26 cellular contexts compared by ENCODE assay signal in genomic region chr21:43640437-43640836, GRCh38. TPM values are rescaled to one million over a fixed set of nuclear protein-coding genes. Genes with fewer than 3 reads are reported as not detected.
DNase-seq lines count a peak whose midpoint lies in the region; ATAC-seq, FAIRE-seq and TF ChIP-seq lines count a peak whose summit lies in the region.
"Had no signal": no experiment of that assay in that cellular context is flagged by ENCODE, and none has a peak within 500 bp of the region (broad histone marks: within the 10 kb centered on the region; RNA-seq: fewer than 3 reads in every experiment).

No MANE protein-coding gene starts in this region.

- no peak for DNase-seq in GM23248
- no peak for DNase-seq in RWPE2 (ENCODE audit: low spot score)
- DNase-seq in pancreas = no peak
- DNase-seq in uterus = no peak
- DNase-seq in activated CD4-positive, alpha-beta T cell treated with anti-CD3 and anti-CD28 coated beads for 36 hours = no peak
- no peak for DNase-seq in activated T-cell treated with anti-CD3 and anti-CD28 coated beads, Interleukin-2, amount 50 U/mL, for 1 hour
- no peak for DNase-seq in GM19240 (ENCODE audit: insufficient read length, low spot score)
- DNase-seq: ACHN; activated naive CD8-positive, alpha-beta T cell treated with anti-CD3 and anti-CD28 coated beads, Interleukin-2, amount 50 U/mL, for 24 hours; activated T-cell treated with anti-CD3 and anti-CD28 coated beads, Interleukin-2, amount 50 U/mL, for 72 hours; CD8-positive, alpha-beta T cell; H9; Karpas-422; NCI-H1417 treated with DMSO at 0.1 percent for 48 hours; NCI-H2081; NCI-H526; right cardiac atrium; SIG-M5; spleen; stimulated activated CD4-positive, alpha-beta T cell treated with anti-CD3 and anti-CD28 coated beads, Interleukin-2, amount 100 ng/mL, for 48 hours; tibial artery had no signal

- H3K4me1 ChIP-seq in GM23248 (ENCODE audit: insufficient read depth) = peaks cover 19% of the 10 kb centered on the region
- peaks cover 25% of the 10 kb centered on the region for H3K4me1 ChIP-seq in RWPE2 (ENCODE audit: insufficient read depth, poor library complexity, severe bottlenecking)
- H3K4me1 ChIP-seq in pancreas = peaks cover 0 to 7% (median 4%) of the 10 kb centered on the region in 3 donors
- no peaks in the 10 kb centered on the region for H3K4me1 ChIP-seq in uterus

- H3K36me3 ChIP-seq in GM23248 (ENCODE audit: low read depth) (no peaks in the 10 kb centered on the region), RWPE2 (ENCODE audit: low read depth) (no peaks in the 10 kb centered on the region), pancreas (no peaks in the 10 kb centered on the region), uterus (no peaks in the 10 kb centered on the region)
- H3K36me3 ChIP-seq: spleen, tibial artery had no signal

- ATAC-seq in RWPE2 (ENCODE audit: low read depth) (no peak), esophagus mucosa (peak; percentile 38), pancreas (peak; percentile 65 to 78 (median 68))
- ATAC-seq in activated CD4-positive, alpha-beta T cell treated with anti-CD3 and anti-CD28 coated beads for 36 hours = no peak
- ATAC-seq: activated naive CD8-positive, alpha-beta T cell treated with anti-CD3 and anti-CD28 coated beads, Interleukin-2, amount 50 U/mL, for 24 hours; activated T-cell treated with anti-CD3 and anti-CD28 coated beads, Interleukin-2, amount 50 U/mL, for 72 hours; CD8-positive, alpha-beta T cell; right cardiac atrium had no signal

- CTCF ChIA-PET in activated CD4-positive, alpha-beta T cell treated with anti-CD3 and anti-CD28 coated beads for 36 hours (lab: Charles Lee) = no interaction called here

- no peak overlapping the region for H2AFZ ChIP-seq in GM23248

- 73 to 82% methylated on average over 3 of the region's 3 CpGs for WGBS in GM23248 (ENCODE audit: low coverage in 1 of 2, low lambda C conversion rate in 2 of 2, missing lambda C conversion rate in 2 of 2), 2 experiments
- 36 to 41% methylated on average over 3 of the region's 3 CpGs for WGBS in pancreas, 2 donors

- H3K9me3 ChIP-seq in GM23248 (ENCODE audit: low read depth) (no peaks in the 10 kb centered on the region), RWPE2 (ENCODE audit: severe bottlenecking) (no peaks in the 10 kb centered on the region), pancreas (no peaks in the 10 kb centered on the region), uterus (no peaks in the 10 kb centered on the region)
- H3K9me3 ChIP-seq: spleen, tibial artery had no signal

- H3K4me3 ChIP-seq in GM23248 (no peak overlapping the region), RWPE2 (ENCODE audit: severe bottlenecking) (no peak overlapping the region), pancreas (no peak overlapping the region), uterus (no peak overlapping the region)
- H3K4me3 ChIP-seq: spleen, tibial artery had no signal

- H4K20me1 ChIP-seq in GM23248 (ENCODE audit: insufficient read depth) = no peaks in the 10 kb centered on the region

- H3K4me3 Mint-ChIP-seq in activated CD4-positive, alpha-beta T cell treated with anti-CD3 and anti-CD28 coated beads for 36 hours = no peak overlapping the region
- H3K4me3 Mint-ChIP-seq: activated naive CD8-positive, alpha-beta T cell treated with anti-CD3 and anti-CD28 coated beads, Interleukin-2, amount 50 U/mL, for 24 hours; activated T-cell treated with anti-CD3 and anti-CD28 coated beads, Interleukin-2, amount 50 U/mL, for 72 hours; B cell; CD8-positive, alpha-beta T cell; H9 had no signal

- H3F3A ChIP-seq in GM23248 (ENCODE audit: insufficient read depth) = peaks cover 24% of the 10 kb centered on the region

- peaks cover 17% of the 10 kb centered on the region for H3K4me1 Mint-ChIP-seq in activated CD4-positive, alpha-beta T cell treated with anti-CD3 and anti-CD28 coated beads for 36 hours

- FAIRE-seq in pancreas (lab: Jason Lieb, UNC) = no peak
- FAIRE-seq: GM18507, islet of Langerhans had no signal

- intact Hi-C loops in pancreas (cut with DNase I) (no loop called here), uterus (cut with DNase I; ENCODE audit: low total_unique reads) (no loop called here)
- intact Hi-C loops in activated CD4-positive, alpha-beta T cell treated with anti-CD3 and anti-CD28 coated beads for 36 hours (cut with DNase I, micrococcal nuclease) = loop anchor here in 1 of 2 experiments (5.0 kb wide), 1 partner anchor 38 kb away; no protein-coding TSS in a partner anchor

- no peak overlapping the region for H3K4me2 ChIP-seq in GM23248 (ENCODE audit: unreplicated experiment)

- H3K79me2 ChIP-seq in GM23248 (ENCODE audit: insufficient read depth) = no peaks in the 10 kb centered on the region

- no peak overlapping the region for H3K27ac Mint-ChIP-seq in activated CD4-positive, alpha-beta T cell treated with anti-CD3 and anti-CD28 coated beads for 36 hours
- H3K27ac Mint-ChIP-seq: activated naive CD8-positive, alpha-beta T cell treated with anti-CD3 and anti-CD28 coated beads, Interleukin-2, amount 50 U/mL, for 24 hours; activated T-cell treated with anti-CD3 and anti-CD28 coated beads, Interleukin-2, amount 50 U/mL, for 72 hours; B cell; CD8-positive, alpha-beta T cell; H9 had no signal

- peak overlapping the region; percentile 70 for H3K27ac ChIP-seq in GM23248
- peak overlapping the region; percentile 84 for H3K27ac ChIP-seq in RWPE2 (ENCODE audit: poor library complexity, severe bottlenecking)
- H3K27ac ChIP-seq in pancreas = no peak overlapping the region
- no peak overlapping the region for H3K27ac ChIP-seq in uterus
- H3K27ac ChIP-seq: HL-60, spleen, tibial artery had no signal

- in situ Hi-C loops in GM23248 (cut with MboI) = loop anchor here (10.0 kb wide), 1 partner anchor 326 kb away; no protein-coding TSS in a partner anchor

- H3K27me3 ChIP-seq in GM23248 (replicated peaks; ENCODE audit: insufficient read depth) (no peaks in the 10 kb centered on the region), RWPE2 (ENCODE audit: insufficient read depth, poor library complexity, severe bottlenecking) (no peaks in the 10 kb centered on the region), pancreas (no peaks in the 10 kb centered on the region), uterus (no peaks in the 10 kb centered on the region)
- H3K27me3 ChIP-seq: spleen, tibial artery had no signal

- H3K36me3 Mint-ChIP-seq in activated CD4-positive, alpha-beta T cell treated with anti-CD3 and anti-CD28 coated beads for 36 hours (ENCODE audit: low read depth) = no peaks in the 10 kb centered on the region
- H3K36me3 Mint-ChIP-seq: CD8-positive, alpha-beta T cell had no signal

- peaks cover 2% of the 10 kb centered on the region for H3K27me3 Mint-ChIP-seq in activated CD4-positive, alpha-beta T cell treated with anti-CD3 and anti-CD28 coated beads for 36 hours
- H3K27me3 Mint-ChIP-seq: B cell had no signal

- no peak for TF ChIP-seq POLR2A in uterus (IDR thresholded peaks at IDR 0.05)

- H3K9ac ChIP-seq in GM23248 = no peak overlapping the region

- no peaks in the 10 kb centered on the region for H3K9me3 Mint-ChIP-seq in activated CD4-positive, alpha-beta T cell treated with anti-CD3 and anti-CD28 coated beads for 36 hours (ENCODE audit: low read depth)
- H3K9me3 Mint-ChIP-seq: activated naive CD8-positive, alpha-beta T cell treated with anti-CD3 and anti-CD28 coated beads, Interleukin-2, amount 50 U/mL, for 24 hours; activated T-cell treated with anti-CD3 and anti-CD28 coated beads, Interleukin-2, amount 50 U/mL, for 72 hours; CD8-positive, alpha-beta T cell; H9 had no signal

- POLR2A ChIA-PET in activated CD4-positive, alpha-beta T cell treated with anti-CD3 and anti-CD28 coated beads for 36 hours (lab: Charles Lee) = no interaction called here

- H3K9me2 ChIP-seq in GM23248 (ENCODE audit: insufficient read depth) = no peaks in the 10 kb centered on the region

- no peak for TF ChIP-seq CTCF in RWPE2 (IDR thresholded peaks at IDR 0.05; ENCODE audit: poor library complexity, severe bottlenecking)
- no peak for TF ChIP-seq CTCF in pancreas (IDR thresholded peaks at IDR 0.05)
- TF ChIP-seq CTCF in uterus (IDR thresholded peaks at IDR 0.05) = no peak

RNA-seq across cellular contexts. Expression of gene HSF2BP, which starts 18.9 kb away (rescaled TPM):
- 2.5 and 4.8 TPM in 2 replicates for total RNA-seq in GM23248 (2014; rRNA removed; shearing (Covaris generic))
- polyA plus RNA-seq in GM23248 (2016; fragmentation: Nextera tagmentation; extraction: Ambion mirVana) (1.6 TPM in 2 replicates), pancreas (under 1 TPM; 0.11 to 0.14 TPM)
- total RNA-seq in esophagus mucosa (0.92 TPM), pancreas (under 1 TPM; 0.14 to 0.32 (median 0.24) TPM), uterus (1 to 10 TPM in 2 of 4 donors, under 1 TPM in 1, not detected in 1; 0.29 to 5.7 (median 1.2) TPM)
- total RNA-seq in activated CD4-positive, alpha-beta T cell treated with anti-CD3 and anti-CD28 coated beads for 36 hours = 1 to 10 TPM; 1.5 to 1.6 TPM

RNA-seq across cellular contexts. Expression of gene RRP1B, which starts 18.9 kb away (rescaled TPM):
- 14.0 and 15.0 TPM in 2 replicates for total RNA-seq in GM23248 (2014; rRNA removed; shearing (Covaris generic))
- polyA plus RNA-seq in GM23248 (2016; fragmentation: Nextera tagmentation; extraction: Ambion mirVana) = 12.9 and 13.6 TPM in 2 replicates
- 15.4 TPM for total RNA-seq in esophagus mucosa
- 10 to 100 TPM in 3 of 6 donors, 1 to 10 TPM in 3; 7.2 to 13.3 (median 9.7) TPM for total RNA-seq in pancreas
- polyA plus RNA-seq in pancreas = 1 to 10 TPM; 4.4 to 5.4 TPM
- total RNA-seq in uterus = 10 to 100 TPM in 3 of 4 donors, 1 to 10 TPM in 1; 9.7 to 28.1 (median 19.3) TPM
- 10 to 100 TPM; 64.0 to 66.7 TPM for total RNA-seq in activated CD4-positive, alpha-beta T cell treated with anti-CD3 and anti-CD28 coated beads for 36 hours

Comparison
In these comparisons a context has a peak if more than half of its experiments do, and no peak if none do; other contexts are left out.
1. H3K27ac ChIP-seq: peak in GM23248 (single experiment) and RWPE2 (single experiment); none in pancreas (0 of 4) and uterus (0 of 2).
2. ATAC-seq: peak in esophagus mucosa (single experiment) and pancreas (4 of 4); none in RWPE2 (single experiment) and activated CD4-positive, alpha-beta T cell treated with anti-CD3 and anti-CD28 coated beads for 36 hours (single experiment).